Comparison of ENCODE assay signal across 12 cellular contexts in genomic region chr1:21341517-21342078, GRCh38. TPM values are rescaled to one million over a fixed set of nuclear protein-coding genes. Genes with fewer than 3 reads are reported as not detected.
DNase-seq lines count a peak whose midpoint lies in the region.
"Had no signal": no experiment of that assay in that cellular context is flagged by ENCODE, and none has a peak within 500 bp of the region (broad histone marks: within the 10 kb centered on the region; RNA-seq: fewer than 3 reads in every experiment).

No MANE protein-coding gene starts in this region.

- peak overlapping the region; percentile 41 for H3K27ac Mint-ChIP-seq in T-helper 1 cell treated with Interleukin-12 subunit alpha and Interleukin-12 subunit beta and Interleukin-4 antibody, amounts not matched to agents 30 μg/mL and 1 μg/mL, for 36 hours
- no peak overlapping the region for H3K27ac Mint-ChIP-seq in activated T-helper 2 cell treated with anti-CD3 and anti-CD28 coated beads, Interferon-gamma antibody, Interleukin-2, Interleukin-4, amounts not matched to agents 10 μg/mL and 5 μg/mL and 100 μg/mL, durations not matched to agents 14 hours and 24 hours and 36 hours

- H3K4me1 Mint-ChIP-seq in T-helper 1 cell treated with Interleukin-12 subunit alpha and Interleukin-12 subunit beta and Interleukin-4 antibody, amounts not matched to agents 30 μg/mL and 1 μg/mL, for 36 hours (ENCODE audit: low read depth) = peaks cover 56% of the 10 kb centered on the region
- H3K4me1 Mint-ChIP-seq in activated T-helper 2 cell treated with anti-CD3 and anti-CD28 coated beads, Interferon-gamma antibody, Interleukin-2, Interleukin-4, amounts not matched to agents 10 μg/mL and 5 μg/mL and 100 μg/mL, durations not matched to agents 14 hours and 24 hours and 36 hours (ENCODE audit: low read depth) = peaks cover 55% of the 10 kb centered on the region

- peak overlapping the region; percentile 68 for H3K27ac ChIP-seq in layer of hippocampus (ENCODE audit: low read depth, low read length)
- peak overlapping the region; percentile 94 for H3K27ac ChIP-seq in stomach smooth muscle (ENCODE audit: low read length)
- H3K27ac ChIP-seq: A549 had no signal

- peak overlapping the region; percentile 68 to 93 for H3K4me3 ChIP-seq in stomach smooth muscle (ENCODE audit: low read length in 2 of 2)
- H3K4me3 ChIP-seq: A549 had no signal

- H3K36me3 Mint-ChIP-seq in T-helper 1 cell treated with Interleukin-12 subunit alpha and Interleukin-12 subunit beta and Interleukin-4 antibody, amounts not matched to agents 30 μg/mL and 1 μg/mL, for 36 hours (ENCODE audit: low read depth) = peaks cover 17% of the 10 kb centered on the region
- H3K36me3 Mint-ChIP-seq in activated T-helper 2 cell treated with anti-CD3 and anti-CD28 coated beads, Interferon-gamma antibody, Interleukin-2, Interleukin-4, amounts not matched to agents 10 μg/mL and 5 μg/mL and 100 μg/mL, durations not matched to agents 14 hours and 24 hours and 36 hours (ENCODE audit: low read depth) = peaks cover 45% of the 10 kb centered on the region

- no peak for DNase-seq in T-helper 1 cell
- DNase-seq in activated T-helper 2 cell treated with anti-CD3 and anti-CD28 coated beads, Interferon-gamma antibody, Interleukin-2, Interleukin-4, amounts not matched to agents 10 μg/mL and 5 μg/mL and 100 μg/mL, durations not matched to agents 14 hours and 24 hours and 36 hours (ENCODE audit: low spot score) = no peak
- no peak for DNase-seq in NCI-H345 treated with DMSO at 0.1 percent for 48 hours (lab: John Stamatoyannopoulos, UW; ENCODE audit: unreplicated experiment)
- no peak for DNase-seq in activated CD4-positive, CD25-positive, alpha-beta regulatory T cell (lab: John Stamatoyannopoulos, UW)
- DNase-seq in AG08396 (ENCODE audit: low spot score) = no peak
- DNase-seq: GDM1, NCI-H2081, RPMI8226 had no signal

- peaks cover 0 to 3% of the 10 kb centered on the region in 2 donors for H3K36me3 ChIP-seq in stomach smooth muscle (ENCODE audit: control insufficient read depth in 2 of 2, insufficient read depth in 2 of 2, low read length in 2 of 2)

- intact Hi-C loops in activated T-helper 2 cell treated with anti-CD3 and anti-CD28 coated beads, Interferon-gamma antibody, Interleukin-2, Interleukin-4, amounts not matched to agents 10 μg/mL and 5 μg/mL and 100 μg/mL, durations not matched to agents 14 hours and 24 hours and 36 hours (cut with micrococcal nuclease) = loop anchor here (10.0 kb wide), 1 partner anchor 683 kb away; no protein-coding TSS in a partner anchor

- H3K9me3 Mint-ChIP-seq in T-helper 1 cell treated with Interleukin-12 subunit alpha and Interleukin-12 subunit beta and Interleukin-4 antibody, amounts not matched to agents 30 μg/mL and 1 μg/mL, for 36 hours = no peaks in the 10 kb centered on the region
- H3K9me3 Mint-ChIP-seq in activated T-helper 2 cell treated with anti-CD3 and anti-CD28 coated beads, Interferon-gamma antibody, Interleukin-2, Interleukin-4, amounts not matched to agents 10 μg/mL and 5 μg/mL and 100 μg/mL, durations not matched to agents 14 hours and 24 hours and 36 hours = no peaks in the 10 kb centered on the region

- H3K27me3 ChIP-seq in layer of hippocampus (ENCODE audit: control insufficient read depth, insufficient read depth, low read length) = no peaks in the 10 kb centered on the region
- no peaks in the 10 kb centered on the region for H3K27me3 ChIP-seq in stomach smooth muscle (ENCODE audit: control insufficient read depth in 1 of 2, insufficient read depth in 2 of 2, low read length in 2 of 2)

- no peak overlapping the region for H3K4me3 Mint-ChIP-seq in T-helper 1 cell treated with Interleukin-12 subunit alpha and Interleukin-12 subunit beta and Interleukin-4 antibody, amounts not matched to agents 30 μg/mL and 1 μg/mL, for 36 hours
- H3K4me3 Mint-ChIP-seq in activated T-helper 2 cell treated with anti-CD3 and anti-CD28 coated beads, Interferon-gamma antibody, Interleukin-2, Interleukin-4, amounts not matched to agents 10 μg/mL and 5 μg/mL and 100 μg/mL, durations not matched to agents 14 hours and 24 hours and 36 hours (ENCODE audit: low read depth) = peak overlapping the region; percentile 23

- no peaks in the 10 kb centered on the region for H3K9me3 ChIP-seq in stomach smooth muscle (ENCODE audit: control insufficient read depth in 2 of 2, low read length in 2 of 2)
- H3K9me3 ChIP-seq: A549 had no signal

- H3K27me3 Mint-ChIP-seq in T-helper 1 cell treated with Interleukin-12 subunit alpha and Interleukin-12 subunit beta and Interleukin-4 antibody, amounts not matched to agents 30 μg/mL and 1 μg/mL, for 36 hours (ENCODE audit: low read depth) = no peaks in the 10 kb centered on the region
- H3K27me3 Mint-ChIP-seq in activated T-helper 2 cell treated with anti-CD3 and anti-CD28 coated beads, Interferon-gamma antibody, Interleukin-2, Interleukin-4, amounts not matched to agents 10 μg/mL and 5 μg/mL and 100 μg/mL, durations not matched to agents 14 hours and 24 hours and 36 hours (ENCODE audit: low read depth) = no peaks in the 10 kb centered on the region

- peak overlapping the region; percentile 26 to 78 for H3K9ac ChIP-seq in stomach smooth muscle (ENCODE audit: low read length in 2 of 2)

- peaks cover 84% of the 10 kb centered on the region for H3K4me1 ChIP-seq in stomach smooth muscle (ENCODE audit: control insufficient read depth, insufficient read depth, low read length)

RNA-seq across cellular contexts. Expression of gene ECE1, which starts 51.3 kb away (rescaled TPM):
- total RNA-seq in activated T-helper 2 cell treated with anti-CD3 and anti-CD28 coated beads, Interferon-gamma antibody, Interleukin-2, Interleukin-4, amounts not matched to agents 10 μg/mL and 5 μg/mL and 100 μg/mL, durations not matched to agents 14 hours and 24 hours and 36 hours = 94.1 and 97.0 TPM in 2 replicates
